Comparison of ENCODE assay signal across 22 cellular contexts in genomic region chr11:12251651-12252560, GRCh38.
A peak's percentile ranks its signal among the peaks of the same experiment; 100 is the strongest.
DNase-seq lines count a peak whose midpoint lies in the region; ATAC-seq and TF ChIP-seq lines count a peak whose summit lies in the region.
"Had no signal": no experiment of that assay in that cellular context is flagged by ENCODE, and none has a peak within 500 bp of the region (broad histone marks: within the 10 kb centered on the region; RNA-seq: fewer than 3 reads in every experiment).

No MANE protein-coding gene starts in this region.

- peak; percentile 93 for TF ChIP-seq EP300 in Ishikawa (IDR thresholded peaks at IDR 0.05; ENCODE audit: borderline replicate concordance)

- no peaks in the 10 kb centered on the region for H3K9me3 ChIP-seq in WERI-Rb-1 (ENCODE audit: severe bottlenecking)
- H3K9me3 ChIP-seq in osteoblast (ENCODE audit: low read depth, low read length) = no peaks in the 10 kb centered on the region
- H3K9me3 ChIP-seq: upper lobe of left lung had no signal

- H3K27ac ChIP-seq in WERI-Rb-1 = peak overlapping the region; percentile 90
- no peak overlapping the region for H3K27ac ChIP-seq in osteoblast (ENCODE audit: low read depth, low read length)
- H3K27ac ChIP-seq: cardiac muscle cell, epithelial cell of prostate, parathyroid adenoma had no signal

- H3K27me3 ChIP-seq in WERI-Rb-1 (ENCODE audit: insufficient read depth, low read depth, severe bottlenecking) (no peaks in the 10 kb centered on the region), osteoblast (ENCODE audit: insufficient read depth, low read length) (no peaks in the 10 kb centered on the region)
- H3K27me3 ChIP-seq: cardiac muscle cell, dorsolateral prefrontal cortex, upper lobe of left lung had no signal

- H3K4me2 ChIP-seq in osteoblast (ENCODE audit: insufficient read depth, low read length) = no peak overlapping the region

- peaks cover 9% of the 10 kb centered on the region for H3K79me2 ChIP-seq in osteoblast (ENCODE audit: insufficient read depth, low read length)
- H3K79me2 ChIP-seq: parathyroid adenoma had no signal

- TF ChIP-seq CTCF in WERI-Rb-1 (IDR thresholded peaks at IDR 0.05; ENCODE audit: low read depth, low read length) = no peak
- no peak for TF ChIP-seq CTCF in osteoblast (IDR thresholded peaks at IDR 0.05; ENCODE audit: extremely low read depth, low read depth, low read length)

- H3K36me3 ChIP-seq in WERI-Rb-1 = no peaks in the 10 kb centered on the region
- peaks cover 97% of the 10 kb centered on the region for H3K36me3 ChIP-seq in osteoblast (ENCODE audit: insufficient read depth, low read length)

- ATAC-seq in GM21447 (IDR thresholded peaks at IDR 0.05; ENCODE audit: unreplicated experiment) = no peak

- no peak overlapping the region for H3K4me3 ChIP-seq in WERI-Rb-1 (ENCODE audit: low read depth, low read length)
- no peak overlapping the region for H3K4me3 ChIP-seq in osteoblast (ENCODE audit: insufficient read depth, low read length)
- H3K4me3 ChIP-seq: cardiac muscle cell, dorsolateral prefrontal cortex, upper lobe of left lung had no signal

- peak; percentile 50 for DNase-seq in DMS 273 (lab: John Stamatoyannopoulos, UW; ENCODE audit: unreplicated experiment)
- peak; percentile 84 for DNase-seq in WERI-Rb-1
- peak; percentile 77 for DNase-seq in osteoblast (ENCODE audit: insufficient read length, low spot score, missing footprints)
- no peak for DNase-seq in SHP77 treated with DMSO at 0.1 percent for 48 hours (lab: John Stamatoyannopoulos, UW)
- no peak for DNase-seq in germinal center (ENCODE audit: low spot score)
- DNase-seq in GDM1 (lab: John Stamatoyannopoulos, UW) = no peak
- DNase-seq: activated CD4-positive, alpha-beta T cell treated with anti-CD3 and anti-CD28 coated beads for 4 hours; Calu3; dorsolateral prefrontal cortex; foreskin melanocyte; HFFc6; kidney glomerular epithelial cell; MM.1S; NCI-H1930; RPMI8226; stimulated activated CD4-positive, alpha-beta T cell treated with anti-CD3 and anti-CD28 coated beads, Interleukin-2, amount 100 ng/mL, for 24 hours; upper lobe of left lung had no signal

- TF ChIP-seq RAD21 in Ishikawa (IDR thresholded peaks at IDR 0.05; ENCODE audit: low read depth) = no peak

- H2AFZ ChIP-seq in osteoblast (ENCODE audit: low read length) = no peak overlapping the region
- H2AFZ ChIP-seq: parathyroid adenoma had no signal

- H3K4me1 ChIP-seq in osteoblast (ENCODE audit: insufficient read depth, low read length) = no peaks in the 10 kb centered on the region
- H3K4me1 ChIP-seq: parathyroid adenoma had no signal

- peaks cover 3% of the 10 kb centered on the region for H4K20me1 ChIP-seq in osteoblast (ENCODE audit: insufficient read depth, low read length)

TF ChIP-seq in Ishikawa, 13 proteins besides CTCF, POLR2A, EP300 and RAD21:
- TF ChIP-seq FOXM1 (IDR thresholded peaks at IDR 0.05; ENCODE audit: borderline replicate concordance, low read depth) (peak; percentile 86), EGR1 (IDR thresholded peaks at IDR 0.05) (no peak), TCF12 (IDR thresholded peaks at IDR 0.05; ENCODE audit: low read depth) (peak; percentile 96), ZBTB7A (IDR thresholded peaks at IDR 0.05; ENCODE audit: low read depth) (peak; percentile 49), CREB1 (IDR thresholded peaks at IDR 0.05; ENCODE audit: low read depth) (no peak), TEAD4 (IDR thresholded peaks at IDR 0.05) (0 out of 2 replicates have a peak, but pooled peaks have one; percentile 35), NFIC (IDR thresholded peaks at IDR 0.05) (peak; percentile 82), YY1 (IDR thresholded peaks at IDR 0.05; ENCODE audit: low read depth) (peak; percentile 54; the same call in 1 of the 2 replicates)

Comparison
In these comparisons a context has a peak if more than half of its experiments do, and no peak if none do; other contexts are left out.
1. DNase-seq: peak in DMS 273 (single experiment), WERI-Rb-1 (single experiment) and osteoblast (single experiment); none in SHP77 treated with DMSO at 0.1 percent for 48 hours (single experiment), germinal center (single experiment) and GDM1 (single experiment).